ENCODE assay signal across 20 cellular contexts in the genomic region with DNA sequence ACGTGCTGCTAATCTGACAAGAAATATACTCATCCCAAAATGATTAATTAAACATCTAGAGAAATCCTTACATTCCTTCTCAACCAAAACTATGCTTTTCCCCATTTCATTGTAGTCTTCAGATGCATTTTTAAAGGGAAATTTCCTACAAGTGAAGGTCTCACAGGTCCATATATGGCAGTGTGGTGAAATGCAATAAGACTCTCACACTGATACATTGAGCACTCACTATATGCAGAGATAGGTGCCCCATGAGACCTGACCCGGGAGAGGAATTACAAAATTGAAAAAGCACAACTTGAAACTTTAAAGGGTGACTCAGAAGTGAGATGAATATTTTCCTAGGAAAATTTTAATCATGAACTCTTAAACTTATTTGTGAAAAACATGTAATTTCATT.
A peak's percentile ranks its signal among the peaks of the same experiment; 100 is the strongest.
DNase-seq lines count a peak whose midpoint lies in the region; ATAC-seq and TF ChIP-seq lines count a peak whose summit lies in the region.
"Had no signal": no experiment of that assay in that cellular context is flagged by ENCODE, and none has a peak within 500 bp of the region (broad histone marks: within the 10 kb centered on the region; RNA-seq: fewer than 3 reads in every experiment).

No MANE protein-coding gene starts in this region.

- peak overlapping the region; percentile 29 for H3K27ac Mint-ChIP-seq in endodermal cell

- no peaks in the 10 kb centered on the region for H3K27me3 Mint-ChIP-seq in endodermal cell (ENCODE audit: insufficient read depth)

- peaks cover 26% of the 10 kb centered on the region for H3K4me1 Mint-ChIP-seq in endodermal cell

- H3K4me3 Mint-ChIP-seq in endodermal cell, result no peak overlapping the region

- H3K36me3 Mint-ChIP-seq in endodermal cell (ENCODE audit: low read depth), result peaks cover 6% of the 10 kb centered on the region

- TF ChIP-seq CTCF in endodermal cell (conservative IDR thresholded peaks at IDR 0.05), result no peak
- no peak for TF ChIP-seq CTCF in osteoblast (IDR thresholded peaks at IDR 0.05; ENCODE audit: extremely low read depth, low read depth, low read length)

- H3K9me3 Mint-ChIP-seq in endodermal cell, result peaks cover 8% of the 10 kb centered on the region

- H3K4me3 ChIP-seq in endodermal cell (ENCODE audit: low read length) (no peak overlapping the region), osteoblast (ENCODE audit: insufficient read depth, low read length) (no peak overlapping the region)
- H3K4me3 ChIP-seq: MG63 had no signal

- no peak overlapping the region for H2AFZ ChIP-seq in osteoblast (ENCODE audit: low read length)

- no peak overlapping the region for H3K4me2 ChIP-seq in osteoblast (ENCODE audit: insufficient read depth, low read length)
- H3K4me2 ChIP-seq: KMS-11 had no signal

- DNase-seq in EL (peak; percentile 18), LHCN-M2 (ENCODE audit: low read depth) (peak; percentile 29), endodermal cell (no peak), osteoblast (ENCODE audit: insufficient read length, low spot score, missing footprints) (no peak), kidney glomerular epithelial cell (lab: John Stamatoyannopoulos, UW) (no peak), RKO (ENCODE audit: low spot score) (no peak), NCI-H2171 treated with DMSO at 0.1 percent for 48 hours (lab: John Stamatoyannopoulos, UW) (no peak)
- DNase-seq: MG63; NCI-H1092; NCI-H1694 treated with DMSO at 0.1 percent for 48 hours; NCI-H2107; NCI-H345; NCI-H526 treated with DMSO at 0.1 percent for 48 hours; NK-92 treated with Interleukin-12 subunit alpha and Interleukin-12 subunit beta, amount 100 ng/mL, for 24 hours; SHP77 treated with DMSO at 0.1 percent for 48 hours had no signal

- H3K9ac ChIP-seq in endodermal cell (ENCODE audit: extremely low read depth, low read length, poor library complexity, severe bottlenecking), result no peak overlapping the region
- H3K9ac ChIP-seq: KMS-11 had no signal

- no peaks in the 10 kb centered on the region for H3K79me2 ChIP-seq in osteoblast (ENCODE audit: insufficient read depth, low read length)

- no peaks in the 10 kb centered on the region for H4K20me1 ChIP-seq in osteoblast (ENCODE audit: insufficient read depth, low read length)

- WGBS in endodermal cell (ENCODE audit: insufficient coverage in 1 of 2, insufficient read length in 1 of 2), 2 experiments, result 40 to 83% methylated on average over 1 to 2 of the region's 2 CpGs

- no peaks in the 10 kb centered on the region for H3K36me3 ChIP-seq in endodermal cell (ENCODE audit: control insufficient read depth, insufficient read depth, low read length)
- no peaks in the 10 kb centered on the region for H3K36me3 ChIP-seq in osteoblast (ENCODE audit: insufficient read depth, low read length)
- H3K36me3 ChIP-seq: MG63 had no signal

- ATAC-seq in GM21619 (IDR thresholded peaks at IDR 0.05; ENCODE audit: unreplicated experiment), result no peak
- ATAC-seq: HepG2, SK-N-SH treated with all-trans-retinoic acid at 6 μM for 48 hours had no signal

- H3K9me3 ChIP-seq in endodermal cell (ENCODE audit: control insufficient read depth, low read length) (peaks cover 8% of the 10 kb centered on the region), osteoblast (ENCODE audit: low read depth, low read length) (no peaks in the 10 kb centered on the region)
- H3K9me3 ChIP-seq: MG63 had no signal

- H3K27ac ChIP-seq in endodermal cell (ENCODE audit: low read depth, low read length), result no peak overlapping the region
- H3K27ac ChIP-seq in osteoblast (ENCODE audit: low read depth, low read length), result peak overlapping the region; percentile 6
- H3K27ac ChIP-seq: C4-2B, KMS-11 had no signal

- H3K27me3 ChIP-seq in endodermal cell (ENCODE audit: control insufficient read depth, insufficient read depth, low read length, poor library complexity, severe bottlenecking) (no peaks in the 10 kb centered on the region), osteoblast (ENCODE audit: insufficient read depth, low read length) (no peaks in the 10 kb centered on the region)
- H3K27me3 ChIP-seq: MG63 had no signal

- peaks cover 5% of the 10 kb centered on the region for H3K4me1 ChIP-seq in endodermal cell (ENCODE audit: control insufficient read depth, insufficient read depth, low read length)
- H3K4me1 ChIP-seq in osteoblast (ENCODE audit: insufficient read depth, low read length), result peaks cover 9% of the 10 kb centered on the region

Comparison
In these comparisons a context has a peak if more than half of its experiments do, and no peak if none do; other contexts are left out.
1. DNase-seq: peak in EL (single experiment) and LHCN-M2 (single experiment); none in endodermal cell (single experiment), osteoblast (single experiment), kidney glomerular epithelial cell (single experiment), RKO (single experiment) and NCI-H2171 treated with DMSO at 0.1 percent for 48 hours (single experiment).